In the genomic region with DNA sequence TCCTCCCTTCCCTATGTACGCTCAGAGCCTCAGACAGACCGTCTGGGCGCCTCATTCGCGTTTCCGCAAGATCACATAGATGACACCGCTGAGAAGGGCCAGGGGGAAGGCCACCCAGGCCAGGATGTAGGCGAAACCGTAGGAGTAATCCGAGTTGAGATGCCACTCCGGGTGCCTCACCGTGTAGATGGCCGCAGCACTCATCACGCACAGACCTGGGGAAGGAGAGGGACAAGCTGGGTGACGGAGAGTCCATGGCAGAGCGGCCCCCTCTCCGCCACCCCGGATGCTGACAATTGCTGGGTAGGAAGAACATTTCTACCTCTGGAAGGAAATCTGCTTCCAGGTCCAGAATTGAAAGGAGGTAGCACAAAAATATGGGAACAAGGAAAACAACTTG, we compare ENCODE assay signal across 23 cellular contexts. TPM values are rescaled to one million over a fixed set of nuclear protein-coding genes. Genes with fewer than 3 reads are reported as not detected.
A peak's percentile ranks its signal among the peaks of the same experiment; 100 is the strongest.
DNase-seq lines count a peak whose midpoint lies in the region; ATAC-seq and TF ChIP-seq lines count a peak whose summit lies in the region.
"Had no signal": no experiment of that assay in that cellular context is flagged by ENCODE, and none has a peak within 500 bp of the region (broad histone marks: within the 10 kb centered on the region; RNA-seq: fewer than 3 reads in every experiment).

No MANE protein-coding gene starts in this region.

- DNase-seq in caudate nucleus (lab: John Stamatoyannopoulos, UW) (no peak), NCI-H446 treated with DMSO at 0.1 percent for 48 hours (lab: John Stamatoyannopoulos, UW) (no peak), coronary artery (ENCODE audit: low spot score) (no peak)
- DNase-seq: 8988T; ACHN; AML-193; BE2C; CD4-positive, alpha-beta T cell; CD8-positive, alpha-beta memory T cell; DMS 273 treated with DMSO at 0.1 percent for 48 hours; DMS79; EL; GDM1; H9 had no signal

- no peaks in the 10 kb centered on the region for H3K4me1 Mint-ChIP-seq in activated T-helper 17 cell treated with anti-CD3 and anti-CD28 coated beads, Interleukin-2, amount 50 U/mL, for 72 hours
- H3K4me1 Mint-ChIP-seq: H9 had no signal

- no peaks in the 10 kb centered on the region for H3K9me3 Mint-ChIP-seq in activated T-helper 17 cell treated with anti-CD3 and anti-CD28 coated beads, Interleukin-2, amount 50 U/mL, for 72 hours
- H3K9me3 Mint-ChIP-seq: CD14-positive monocyte; CD4-positive, alpha-beta T cell; CD8-positive, alpha-beta memory T cell; GM23338; H9 had no signal

- TF ChIP-seq CTCF in coronary artery (IDR thresholded peaks at IDR 0.05): no peak

- no peaks in the 10 kb centered on the region for H3K27me3 ChIP-seq in layer of hippocampus (ENCODE audit: control insufficient read depth, insufficient read depth, low read length)
- H3K27me3 ChIP-seq: BE2C; BLaER1 treated with 17β-estradiol and CSF1 and Interleukin-3, amounts not matched to agents 10 nM and 100 nM had no signal

- peaks cover 4% of the 10 kb centered on the region for H3K27me3 Mint-ChIP-seq in activated T-helper 17 cell treated with anti-CD3 and anti-CD28 coated beads, Interleukin-2, amount 50 U/mL, for 72 hours

- H3K4me3 Mint-ChIP-seq in activated T-helper 17 cell treated with anti-CD3 and anti-CD28 coated beads, Interleukin-2, amount 50 U/mL, for 72 hours: no peak overlapping the region
- H3K4me3 Mint-ChIP-seq: CD14-positive monocyte; CD4-positive, alpha-beta T cell; GM23338; H9 had no signal

- H3K4me3 ChIP-seq in coronary artery: no peak overlapping the region
- H3K4me3 ChIP-seq: A549; BLaER1 treated with 17β-estradiol and CSF1 and Interleukin-3, amounts not matched to agents 10 nM and 100 nM; GM12878; GM23338 had no signal

- no peaks in the 10 kb centered on the region for H3K36me3 Mint-ChIP-seq in activated T-helper 17 cell treated with anti-CD3 and anti-CD28 coated beads, Interleukin-2, amount 50 U/mL, for 72 hours (ENCODE audit: low read depth)
- H3K36me3 Mint-ChIP-seq: CD14-positive monocyte; CD8-positive, alpha-beta memory T cell had no signal

- H3K27ac Mint-ChIP-seq in activated T-helper 17 cell treated with anti-CD3 and anti-CD28 coated beads, Interleukin-2, amount 50 U/mL, for 72 hours: no peak overlapping the region
- H3K27ac Mint-ChIP-seq: CD4-positive, alpha-beta T cell; CD8-positive, alpha-beta memory T cell; GM23338; H9 had no signal

- ATAC-seq in activated T-helper 17 cell treated with anti-CD3 and anti-CD28 coated beads, Interleukin-2, amount 50 U/mL, for 72 hours (replicated peaks): no peak
- ATAC-seq: A549, GM12878, GM23338, HCT116 had no signal

- H3K27ac ChIP-seq in caudate nucleus (ENCODE audit: low read depth, low read length): peak overlapping the region; percentile 77
- peak overlapping the region; percentile 13 for H3K27ac ChIP-seq in layer of hippocampus (ENCODE audit: low read depth, low read length)
- peak overlapping the region; percentile 93 for H3K27ac ChIP-seq in temporal lobe (ENCODE audit: low read depth, low read length)
- no peak overlapping the region for H3K27ac ChIP-seq in coronary artery
- H3K27ac ChIP-seq: A549; BLaER1 treated with 17β-estradiol and CSF1 and Interleukin-3, amounts not matched to agents 10 nM and 100 nM had no signal

RNA-seq across cellular contexts. Expression of a gene that starts 34.3 kb away (rescaled TPM):
- total RNA-seq in temporal lobe: 9.1 TPM
- not detected for total RNA-seq in activated T-helper 17 cell treated with anti-CD3 and anti-CD28 coated beads, Interleukin-2, amount 50 U/mL, for 72 hours
- total RNA-seq: CD4-positive, alpha-beta T cell had no signal

Comparison
In these comparisons a context has a peak if more than half of its experiments do, and no peak if none do; other contexts are left out.
1. H3K27ac ChIP-seq: peak in caudate nucleus (single experiment), layer of hippocampus (single experiment) and temporal lobe (single experiment); none in coronary artery (0 of 2).